Comparison of ENCODE assay signal across 1 cellular context in genomic region chr6:63713332-63713731, GRCh38.
TF ChIP-seq lines count a peak whose summit lies in the region.

No MANE protein-coding gene starts in this region.

TF ChIP-seq in HepG2, 621 proteins besides CTCF, POLR2A, EP300 and RAD21 (continued from another document):
- TF ChIP-seq TMF1 (CRISPR knock-in tag; IDR thresholded peaks at IDR 0.05; ENCODE audit: low read depth) (no peak), ZNF737 (CRISPR knock-in tag; IDR thresholded peaks at IDR 0.05; ENCODE audit: borderline replicate concordance) (no peak), ZNF850 (CRISPR knock-in tag; conservative IDR thresholded peaks at IDR 0.05) (0 out of 2 replicates have a peak, but pooled peaks have one; percentile 42), TRIM22 (IDR thresholded peaks at IDR 0.05) (no peak), HBP1 (CRISPR knock-in tag; IDR thresholded peaks at IDR 0.05; ENCODE audit: low read depth) (no peak), E2F2 (CRISPR knock-in tag; IDR thresholded peaks at IDR 0.05; ENCODE audit: borderline replicate concordance) (no peak), KLF6 (CRISPR knock-in tag; IDR thresholded peaks at IDR 0.05) (no peak)
